In the genomic region with DNA sequence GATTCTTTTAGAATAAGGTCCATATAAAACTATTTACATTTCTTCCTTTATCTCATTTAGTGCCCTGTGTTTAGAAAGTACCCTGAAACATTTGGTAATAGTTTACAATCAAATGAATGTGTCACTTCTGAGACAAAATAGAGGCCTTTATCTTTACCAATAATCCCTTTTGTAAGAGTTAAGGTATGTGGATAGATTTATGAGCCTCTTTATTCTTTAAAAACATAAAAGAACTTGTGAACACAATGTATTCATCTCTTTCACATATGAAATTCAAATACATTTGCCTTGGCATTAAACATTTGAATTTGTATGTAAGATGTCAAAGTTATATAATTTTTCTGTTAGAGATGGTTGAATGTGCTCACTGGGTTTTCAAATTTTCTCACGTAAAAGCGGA, we compare ENCODE assay signal across 27 cellular contexts.
"Had no signal": no experiment of that assay in that cellular context is flagged by ENCODE, and none has a peak within 500 bp of the region (broad histone marks: within the 10 kb centered on the region; RNA-seq: fewer than 3 reads in every experiment).

No MANE protein-coding gene starts in this region.

- H3K36me3 ChIP-seq: colonic mucosa, esophagus muscularis mucosa, esophagus squamous epithelium, gastrocnemius medialis, gastroesophageal sphincter, heart left ventricle, heart right ventricle had no signal

- H3K4me1 ChIP-seq: colonic mucosa, esophagus squamous epithelium, gastrocnemius medialis, heart left ventricle, heart right ventricle had no signal

- ATAC-seq: effector memory CD8-positive, alpha-beta T cell; esophagus mucosa; foreskin keratinocyte; gastrocnemius medialis; gastroesophageal sphincter; heart left ventricle; heart right ventricle had no signal

- DNase-seq: colonic mucosa; cortex of kidney; dermis blood vessel endothelial cell; dorsolateral prefrontal cortex; effector CD4-positive, alpha-beta T cell; effector CD8-positive, alpha-beta T cell; effector memory CD4-positive, alpha-beta T cell; effector memory CD8-positive, alpha-beta T cell; endodermal cell; erythroblast; esophagus squamous epithelium; foreskin fibroblast; foreskin keratinocyte; foreskin melanocyte; gastrocnemius medialis; glutamatergic neuron; head of caudate nucleus; heart left ventricle; heart right ventricle had no signal

- H3K9me3 Mint-ChIP-seq: dendritic cell treated with granulocyte-macrophage colony-stimulating factor and Interleukin-4, amounts not matched to agents 40 ng/mL and 50 ng/mL, for 4 days; effector memory CD8-positive, alpha-beta T cell; endodermal cell had no signal

- FAIRE-seq: endometrium, endothelial cell of umbilical vein had no signal

- H3K27ac ChIP-seq: colonic mucosa, coronary artery, dorsolateral prefrontal cortex, epithelial cell of prostate, esophagus muscularis mucosa, esophagus squamous epithelium, foreskin keratinocyte, gastrocnemius medialis, gastroesophageal sphincter, heart left ventricle, heart right ventricle had no signal

- H3K4me3 Mint-ChIP-seq: dendritic cell treated with granulocyte-macrophage colony-stimulating factor and Interleukin-4, amounts not matched to agents 40 ng/mL and 50 ng/mL, for 4 days; effector memory CD8-positive, alpha-beta T cell; endodermal cell had no signal

- H3K9me3 ChIP-seq: colonic mucosa, esophagus muscularis mucosa, esophagus squamous epithelium, gastrocnemius medialis, gastroesophageal sphincter, heart left ventricle, heart right ventricle had no signal

- H3K27ac Mint-ChIP-seq: dendritic cell treated with granulocyte-macrophage colony-stimulating factor and Interleukin-4, amounts not matched to agents 40 ng/mL and 50 ng/mL, for 4 days; effector memory CD8-positive, alpha-beta T cell; endodermal cell had no signal

- H3K27me3 ChIP-seq: colonic mucosa, esophagus muscularis mucosa, esophagus squamous epithelium, foreskin keratinocyte, gastrocnemius medialis, gastroesophageal sphincter, heart left ventricle, heart right ventricle had no signal

- H3K4me3 ChIP-seq: colonic mucosa, coronary artery, dorsolateral prefrontal cortex, esophagus muscularis mucosa, esophagus squamous epithelium, gastrocnemius medialis, gastroesophageal sphincter, heart left ventricle, heart right ventricle had no signal

- H3K27me3 Mint-ChIP-seq: dendritic cell treated with granulocyte-macrophage colony-stimulating factor and Interleukin-4, amounts not matched to agents 40 ng/mL and 50 ng/mL, for 4 days had no signal
